24 cellular contexts compared by ENCODE assay signal in the genomic region with DNA sequence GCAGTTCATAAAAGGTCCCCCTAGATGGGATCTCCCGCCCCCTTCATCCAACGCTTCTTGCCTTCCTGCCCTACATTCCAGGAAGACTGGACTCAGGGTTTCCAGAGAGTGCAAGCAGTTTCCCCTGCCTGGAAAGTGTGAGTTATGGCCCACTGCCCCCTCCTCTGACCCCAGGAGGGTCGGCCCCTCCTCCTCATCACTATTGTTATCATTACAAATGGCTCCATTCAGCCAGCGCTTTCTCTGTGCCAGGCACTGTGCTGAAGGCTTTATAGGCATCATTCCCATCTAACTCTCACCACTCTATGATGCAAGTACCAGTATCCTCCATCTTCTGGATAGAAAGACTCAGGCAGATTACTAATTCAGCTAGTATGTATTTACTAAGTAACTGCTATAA.
"Had no signal": no experiment of that assay in that cellular context is flagged by ENCODE, and none has a peak within 500 bp of the region (broad histone marks: within the 10 kb centered on the region; RNA-seq: fewer than 3 reads in every experiment).

No MANE protein-coding gene starts in this region.

- H3K27me3 ChIP-seq: adrenal gland, thyroid gland had no signal

- H3K9me3 Mint-ChIP-seq: activated T-cell treated with anti-CD3 and anti-CD28 coated beads, Interleukin-2, amount 50 U/mL, for 24 hours; activated T-helper 17 cell treated with anti-CD3 and anti-CD28 coated beads, Interleukin-2, amount 50 U/mL, for 72 hours; endodermal cell; T-helper 2 cell treated with Interferon-gamma antibody and Interleukin-4, amounts not matched to agents 5 μg/mL and 100 μg/mL, for 36 hours had no signal

- H3K4me1 Mint-ChIP-seq: activated T-helper 17 cell treated with anti-CD3 and anti-CD28 coated beads, Interleukin-2, amount 50 U/mL, for 72 hours; nephron had no signal

- ATAC-seq: activated CD8-positive, alpha-beta T cell treated with anti-CD3 and anti-CD28 coated beads, Interleukin-2, amount 10 ng/mL, durations not matched to agents 7 days and 5 days; activated T-helper 17 cell treated with anti-CD3 and anti-CD28 coated beads, Interleukin-2, amount 50 U/mL, for 72 hours; SK-N-SH treated with all-trans-retinoic acid at 6 μM for 48 hours; upper lobe of right lung had no signal

- H3K4me1 ChIP-seq: breast epithelium, thyroid gland, upper lobe of right lung had no signal

- H3K4me3 Mint-ChIP-seq: activated CD8-positive, alpha-beta T cell treated with anti-CD3 and anti-CD28 coated beads, Interleukin-2, amount 10 ng/mL, durations not matched to agents 7 days and 5 days; activated naive CD8-positive, alpha-beta T cell; activated T-cell treated with anti-CD3 and anti-CD28 coated beads, Interleukin-2, amount 50 U/mL, for 24 hours; activated T-helper 17 cell treated with anti-CD3 and anti-CD28 coated beads, Interleukin-2, amount 50 U/mL, for 72 hours; endodermal cell; memory B cell; nephron; T-helper 2 cell treated with Interferon-gamma antibody and Interleukin-4, amounts not matched to agents 5 μg/mL and 100 μg/mL, for 36 hours had no signal

- DNase-seq: activated CD4-positive, alpha-beta T cell treated with anti-CD3 and anti-CD28 coated beads, Interleukin-2, amount 50 U/mL, for 1 hour; activated CD4-positive, CD25-positive, alpha-beta regulatory T cell treated with anti-CD3 and anti-CD28 coated beads, Interleukin-2, amount 50 U/mL, for 72 hours; activated CD8-positive, alpha-beta T cell treated with anti-CD3 and anti-CD28 coated beads, Interleukin-2, amount 10 ng/mL, durations not matched to agents 7 days and 5 days; activated naive CD4-positive, alpha-beta T cell; activated T-cell treated with anti-CD3 and anti-CD28 coated beads, Interleukin-2, amount 50 U/mL, for 24 hours; adrenal gland; endodermal cell; kidney glomerular epithelial cell; occipital lobe; retina; stimulated activated CD4-positive, alpha-beta T cell treated with anti-CD3 and anti-CD28 coated beads, Interleukin-4, amount 100 ng/mL, for 1 hour; stimulated activated naive CD4-positive, alpha-beta T cell; thyroid gland; upper lobe of right lung; WERI-Rb-1 had no signal

- H3K36me3 ChIP-seq: adrenal gland, breast epithelium, thyroid gland, upper lobe of right lung, WERI-Rb-1 had no signal

- H2AFZ ChIP-seq: hepatocyte had no signal

- H3K4me3 ChIP-seq: adrenal gland, breast epithelium, coronary artery, hepatocyte, thyroid gland, upper lobe of right lung had no signal

- H3K27ac ChIP-seq: adrenal gland, breast epithelium, coronary artery, hepatocyte, thyroid gland, upper lobe of right lung, WERI-Rb-1 had no signal

- H3K9me3 ChIP-seq: adrenal gland, breast epithelium, thyroid gland, upper lobe of right lung had no signal

- H3K27ac Mint-ChIP-seq: activated CD8-positive, alpha-beta T cell treated with anti-CD3 and anti-CD28 coated beads, Interleukin-2, amount 10 ng/mL, durations not matched to agents 7 days and 5 days; activated naive CD8-positive, alpha-beta T cell; activated T-cell treated with anti-CD3 and anti-CD28 coated beads, Interleukin-2, amount 50 U/mL, for 24 hours; activated T-helper 17 cell treated with anti-CD3 and anti-CD28 coated beads, Interleukin-2, amount 50 U/mL, for 72 hours; endodermal cell; memory B cell; nephron; T-helper 2 cell treated with Interferon-gamma antibody and Interleukin-4, amounts not matched to agents 5 μg/mL and 100 μg/mL, for 36 hours had no signal

- H3K79me2 ChIP-seq: hepatocyte had no signal

- H3K4me2 ChIP-seq: hepatocyte had no signal

- H3K36me3 Mint-ChIP-seq: activated naive CD8-positive, alpha-beta T cell had no signal
